Comparison of ENCODE assay signal across 17 cellular contexts in genomic region chr13:78161266-78161665, GRCh38.
DNase-seq lines count a peak whose midpoint lies in the region; ATAC-seq and TF ChIP-seq lines count a peak whose summit lies in the region.
"Had no signal": no experiment of that assay in that cellular context is flagged by ENCODE, and none has a peak within 500 bp of the region (broad histone marks: within the 10 kb centered on the region; RNA-seq: fewer than 3 reads in every experiment).

No MANE protein-coding gene starts in this region.

- no peak overlapping the region for H2BK5ac ChIP-seq in IMR-90 (ENCODE audit: low read depth, low read length, poor library complexity, severe bottlenecking)

- BruUV-seq in IMR-90 (replicated peaks; lab: Mats Ljungman, UMichigan), result no TSS peak

- TF ChIP-seq CTCF in IMR-90 (conservative IDR thresholded peaks at IDR 0.05; ENCODE audit: low read depth, low read length), result no peak
- no peak for TF ChIP-seq CTCF in spleen (IDR thresholded peaks at IDR 0.05 in 8 of 11, conservative IDR thresholded peaks at IDR 0.05 in 3 of 11)

- CTCF ChIA-PET in IMR-90 (lab: Yijun Ruan, JAX), result no interaction called here

- H2AK5ac ChIP-seq in IMR-90 (ENCODE audit: low read depth, low read length), result no peak overlapping the region

- no peaks in the 10 kb centered on the region for H4K20me1 ChIP-seq in IMR-90 (ENCODE audit: insufficient read depth, low read length)

- TF ChIP-seq POLR2A in IMR-90 (IDR thresholded peaks at IDR 0.05; ENCODE audit: low read depth, low read length) (no peak), spleen (IDR thresholded peaks at IDR 0.05) (no peak)

- H3K14ac ChIP-seq in IMR-90 (replicated peaks; ENCODE audit: low read depth, low read length), result peak overlapping the region; percentile 22; the same call in 1 of the 2 replicates

- H3K23ac ChIP-seq in IMR-90 (ENCODE audit: low read depth, low read length), result no peak overlapping the region; the same call in 1 of the 2 replicates

- peak overlapping the region in 1 of 2 experiments; percentile 16; a peak in 1 of 4 replicates for H4K8ac ChIP-seq in IMR-90 (ENCODE audit: low read depth in 2 of 2, low read length in 2 of 2)

- H2BK20ac ChIP-seq in IMR-90 (ENCODE audit: low read depth, low read length), result peak overlapping the region; percentile 64; the same call in 1 of the 2 replicates

- in situ Hi-C loops in IMR-90 (cut with MboI; ENCODE audit: low sequenced_read_pairs), result no loop called here

- H3K36me3 Mint-ChIP-seq in stimulated activated naive B cell treated with anti-CD40 and anti-IgM and Interleukin-4, amounts not matched to agents 10 μg/mL and 1 μg/mL and 100 μg/mL, for 72 hours, result no peaks in the 10 kb centered on the region

- H3K27me3 Mint-ChIP-seq in stimulated activated naive B cell treated with anti-CD40 and anti-IgM and Interleukin-4, amounts not matched to agents 10 μg/mL and 1 μg/mL and 100 μg/mL, for 72 hours, result no peaks in the 10 kb centered on the region

- no peak overlapping the region for H4K91ac ChIP-seq in IMR-90 (ENCODE audit: insufficient read depth, low read depth, low read length)

- H3K9ac ChIP-seq in IMR-90 (ENCODE audit: low read depth, low read length), result no peak overlapping the region

- intact Hi-C loops in IMR-90 (cut with micrococcal nuclease), result no loop called here
- intact Hi-C loops in spleen (cut with DNase I; ENCODE audit: low total_unique reads), result no loop called here

- H4K5ac ChIP-seq in IMR-90 (ENCODE audit: low read depth, low read length), result no peak overlapping the region

- H3K4me3 ChIP-seq in IMR-90 (ENCODE audit: insufficient read depth, low read depth, low read length) (no peak overlapping the region), spleen (no peak overlapping the region)
- H3K4me3 ChIP-seq: HAP-1, MG63 had no signal

- H3K27ac ChIP-seq in IMR-90 (ENCODE audit: insufficient read depth, low read length), result no peak overlapping the region
- H3K27ac ChIP-seq in spleen, result no peak overlapping the region

- no peak overlapping the region for H3K56ac ChIP-seq in IMR-90 (ENCODE audit: extremely low read depth, insufficient read depth, low read length)

- no peak overlapping the region for H3K4me3 Mint-ChIP-seq in stimulated activated naive B cell treated with anti-CD40 and anti-IgM and Interleukin-4, amounts not matched to agents 10 μg/mL and 1 μg/mL and 100 μg/mL, for 72 hours
- H3K4me3 Mint-ChIP-seq: CD4-positive, alpha-beta T cell had no signal

- no peaks in the 10 kb centered on the region for H3K9me3 ChIP-seq in IMR-90 (ENCODE audit: control insufficient read depth, insufficient read depth, low read length)
- no peaks in the 10 kb centered on the region for H3K9me3 ChIP-seq in spleen
- H3K9me3 ChIP-seq: HAP-1, MG63 had no signal

- no peak overlapping the region for H3K4me2 ChIP-seq in IMR-90 (ENCODE audit: low read depth, low read length)

- DNase-seq in IMR-90, result no peak
- DNase-seq in NCI-H526 treated with DMSO at 0.1 percent for 48 hours (lab: John Stamatoyannopoulos, UW), result peak; percentile 100
- DNase-seq in stimulated activated naive B cell treated with anti-CD40 and anti-IgM and Interleukin-4, amounts not matched to agents 10 μg/mL and 1 μg/mL and 100 μg/mL, for 72 hours, result no peak
- DNase-seq in ecto neural progenitor cell (ENCODE audit: low spot score), result no peak
- DNase-seq in NCI-H1092 (lab: John Stamatoyannopoulos, UW), result no peak
- no peak for DNase-seq in spleen
- DNase-seq: ACHN; CD4-positive, alpha-beta T cell; MG63; NCI-H1436 treated with DMSO at 0.1 percent for 48 hours; NCI-H2081; NCI-H510A; T-helper 9 cell had no signal

- H2AFZ ChIP-seq in IMR-90 (replicated peaks; ENCODE audit: low read length, poor library complexity), result no peak overlapping the region

- H3K18ac ChIP-seq in IMR-90 (ENCODE audit: low read depth, low read length), result no peak overlapping the region

- no peak overlapping the region for H3K27ac Mint-ChIP-seq in stimulated activated naive B cell treated with anti-CD40 and anti-IgM and Interleukin-4, amounts not matched to agents 10 μg/mL and 1 μg/mL and 100 μg/mL, for 72 hours
- H3K27ac Mint-ChIP-seq: CD4-positive, alpha-beta T cell had no signal

- H3K4me1 ChIP-seq in IMR-90 (ENCODE audit: control insufficient read depth, insufficient read depth, low read length) (no peaks in the 10 kb centered on the region; the same call in 1 of the 2 replicates), spleen (peaks cover 0 to 5% (median 0%) of the 10 kb centered on the region in 6 donors)
- H3K4me1 ChIP-seq: HAP-1 had no signal

- peak overlapping the region; percentile 52; the same call in 1 of the 2 replicates for H2BK120ac ChIP-seq in IMR-90 (ENCODE audit: low read depth, low read length)

- POLR2A ChIA-PET in IMR-90 (lab: Charles Lee; ENCODE audit: unreplicated experiment), result no interaction called here

- peak overlapping the region; percentile 3; the same call in 1 of the 2 replicates for H3K4ac ChIP-seq in IMR-90 (ENCODE audit: low read depth, low read length)

- H3K79me1 ChIP-seq in IMR-90 (ENCODE audit: low read depth in 1 of 2, low read length in 2 of 2), result no peaks in the 10 kb centered on the region

- dilution Hi-C loops in IMR-90 (cut with HindIII; ENCODE audit: low sequenced_read_pairs, unreplicated experiment), result no loop called here

- H3K4me1 Mint-ChIP-seq in stimulated activated naive B cell treated with anti-CD40 and anti-IgM and Interleukin-4, amounts not matched to agents 10 μg/mL and 1 μg/mL and 100 μg/mL, for 72 hours, result peaks cover 5% of the 10 kb centered on the region in 2 donors

- H3K36me3 ChIP-seq in IMR-90 (ENCODE audit: control insufficient read depth, insufficient read depth, low read length) (no peaks in the 10 kb centered on the region), spleen (no peaks in the 10 kb centered on the region)
- H3K36me3 ChIP-seq: HAP-1, MG63 had no signal

- TF ChIP-seq RAD21 in IMR-90 (IDR thresholded peaks at IDR 0.05; ENCODE audit: low read length), result no peak

- no peak overlapping the region for H2BK15ac ChIP-seq in IMR-90 (ENCODE audit: low read depth, low read length)

- H3K9me1 ChIP-seq in IMR-90 (ENCODE audit: insufficient read depth, low read length), result no peaks in the 10 kb centered on the region

- peaks cover 0 to 2% of the 10 kb centered on the region in 2 donors for H3K9me3 Mint-ChIP-seq in stimulated activated naive B cell treated with anti-CD40 and anti-IgM and Interleukin-4, amounts not matched to agents 10 μg/mL and 1 μg/mL and 100 μg/mL, for 72 hours

- H2AK9ac ChIP-seq in IMR-90 (replicated peaks; ENCODE audit: low read depth, low read length, poor library complexity), result no peak overlapping the region

- ATAC-seq in GM19395 (IDR thresholded peaks at IDR 0.05; ENCODE audit: unreplicated experiment) (peak; percentile 15), IMR-90 (ENCODE audit: low read depth) (no peak)
- peak; percentile 35 to 46 for ATAC-seq in stimulated activated naive B cell treated with anti-CD40 and anti-IgM and Interleukin-4, amounts not matched to agents 10 μg/mL and 1 μg/mL and 100 μg/mL, for 72 hours (replicated peaks)
- ATAC-seq: Panc1, Right ventricle myocardium inferior had no signal

- H3K27me3 ChIP-seq in IMR-90 (ENCODE audit: control insufficient read depth, insufficient read depth, low read length) (no peaks in the 10 kb centered on the region), spleen (replicated peaks in 1 of 7) (no peaks in the 10 kb centered on the region)
- H3K27me3 ChIP-seq: MG63 had no signal

TF ChIP-seq in IMR-90, 13 proteins besides CTCF, POLR2A, EP300 and RAD21:
- TF ChIP-seq MXI1 (IDR thresholded peaks at IDR 0.05; ENCODE audit: borderline replicate concordance, low read depth, low read length) (no peak), BHLHE40 (IDR thresholded peaks at IDR 0.05; ENCODE audit: low read depth, low read length) (no peak), USF2 (IDR thresholded peaks at IDR 0.05; ENCODE audit: low read depth, low read length) (no peak), NFE2L2 (IDR thresholded peaks at IDR 0.05; ENCODE audit: low read depth, low read length) (no peak), FOS (IDR thresholded peaks at IDR 0.05; ENCODE audit: low read depth, low read length) (no peak), MAFK (IDR thresholded peaks at IDR 0.05; ENCODE audit: low read depth, low read length) (no peak), RCOR1 (IDR thresholded peaks at IDR 0.05; ENCODE audit: insufficient replicate concordance, low read length) (no peak), MAZ (IDR thresholded peaks at IDR 0.05; ENCODE audit: borderline replicate concordance, low read depth, low read length) (no peak), ELK1 (IDR thresholded peaks at IDR 0.05; ENCODE audit: borderline replicate concordance, low read depth, low read length) (no peak)
